ENCODE assay signal across 9 cellular contexts in genomic region chr12:89346741-89347324, GRCh38. TPM values are rescaled to one million over a fixed set of nuclear protein-coding genes. Genes with fewer than 3 reads are reported as not detected.
DNase-seq lines count a peak whose midpoint lies in the region; ATAC-seq and TF ChIP-seq lines count a peak whose summit lies in the region.
"Had no signal": no experiment of that assay in that cellular context is flagged by ENCODE, and none has a peak within 500 bp of the region (broad histone marks: within the 10 kb centered on the region; RNA-seq: fewer than 3 reads in every experiment).

No MANE protein-coding gene starts in this region.

- no peak for TF ChIP-seq CTCF in psoas muscle (IDR thresholded peaks at IDR 0.05)

- intact Hi-C loops in psoas muscle (cut with DNase I) = loop anchor here in 1 of 2 donors (2.0 to 10.0 kb wide), 2 partner anchors 134 to 182 kb away; no protein-coding TSS in a partner anchor

- H3K9me3 ChIP-seq in psoas muscle = no peaks in the 10 kb centered on the region

- peak overlapping the region; percentile 42 for H3K27ac ChIP-seq in psoas muscle
- H3K27ac ChIP-seq: C4-2B had no signal

- peaks cover 6% of the 10 kb centered on the region for H3K4me1 ChIP-seq in psoas muscle

- WGBS in psoas muscle, 3 donors = 31 to 41% (median 34%) methylated on average over 8 of the region's 8 CpGs

- peak; percentile 20 for ATAC-seq in HG03439 (IDR thresholded peaks at IDR 0.05; ENCODE audit: unreplicated experiment)
- ATAC-seq in psoas muscle = peak in 3 of 4 donors; percentile 28 to 43 (median 43)
- no peak for ATAC-seq in GM18519 (IDR thresholded peaks at IDR 0.05; ENCODE audit: low FRiP score, unreplicated experiment)

- H3K4me3 ChIP-seq in psoas muscle = peak overlapping the region; percentile 77

- DNase-seq in NCI-H82 (lab: John Stamatoyannopoulos, UW) = peak; percentile 16
- no peak for DNase-seq in NCI-H82 treated with DMSO at 0.1 percent for 48 hours (lab: John Stamatoyannopoulos, UW; ENCODE audit: unreplicated experiment)
- peak; percentile 71 for DNase-seq in SW480 (ENCODE audit: low spot score)
- peak; percentile 29 for DNase-seq in fibroblast of peridontal ligament (ENCODE audit: extremely low read depth)
- no peak for DNase-seq in psoas muscle
- DNase-seq in NCI-H128 (lab: John Stamatoyannopoulos, UW; ENCODE audit: unreplicated experiment) = no peak

- peaks cover 0 to 51% (median 19%) of the 10 kb centered on the region in 3 donors for H3K27me3 ChIP-seq in psoas muscle (ENCODE audit: insufficient read depth in 3 of 3, low read length in 2 of 3)

- peaks cover 0 to 14% of the 10 kb centered on the region in 2 donors for H3K36me3 ChIP-seq in psoas muscle (ENCODE audit: insufficient read depth in 1 of 2, low read depth in 1 of 2)

RNA-seq across cellular contexts. Expression of gene DUSP6, which starts 5.5 kb away (rescaled TPM):
- 10 to 100 TPM; 10.5 to 27.0 (median 13.3) TPM for total RNA-seq in psoas muscle
- 10 to 100 TPM in 1 of 3 donors, 1 to 10 TPM in 2; 5.0 to 15.5 (median 7.1) TPM for polyA plus RNA-seq in psoas muscle

Comparison
In these comparisons a context has a peak if more than half of its experiments do, and no peak if none do; other contexts are left out.
1. DNase-seq: peak in NCI-H82 (single experiment), SW480 (single experiment) and fibroblast of peridontal ligament (single experiment); none in NCI-H82 treated with DMSO at 0.1 percent for 48 hours (single experiment), psoas muscle (0 of 2) and NCI-H128 (single experiment).